Comparison of ENCODE assay signal across 1 cellular context in the genomic region with DNA sequence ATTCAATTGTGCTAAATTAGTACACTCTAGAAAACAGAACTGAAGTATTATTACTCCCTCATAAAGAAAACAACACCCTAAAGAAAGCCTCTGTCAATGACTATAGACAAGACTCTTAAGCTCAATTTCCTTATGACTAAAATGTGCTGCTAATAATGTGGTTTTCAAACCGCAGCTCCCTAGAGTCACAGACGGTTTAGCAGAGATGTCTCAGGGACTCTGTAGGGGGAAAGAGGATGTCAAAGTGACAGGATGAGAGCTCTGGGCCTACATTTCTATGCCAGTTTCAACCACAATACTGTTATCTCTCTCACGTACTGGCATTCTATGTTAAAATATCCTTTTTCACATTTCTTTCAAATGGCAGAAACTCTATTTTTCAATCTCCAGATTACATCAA.
TF ChIP-seq lines count a peak whose summit lies in the region.

No MANE protein-coding gene starts in this region.

TF ChIP-seq in GM12878, 131 proteins besides CTCF, POLR2A, EP300 and RAD21 (continued from another document and continues in another):
- TF ChIP-seq, protein P1, sequence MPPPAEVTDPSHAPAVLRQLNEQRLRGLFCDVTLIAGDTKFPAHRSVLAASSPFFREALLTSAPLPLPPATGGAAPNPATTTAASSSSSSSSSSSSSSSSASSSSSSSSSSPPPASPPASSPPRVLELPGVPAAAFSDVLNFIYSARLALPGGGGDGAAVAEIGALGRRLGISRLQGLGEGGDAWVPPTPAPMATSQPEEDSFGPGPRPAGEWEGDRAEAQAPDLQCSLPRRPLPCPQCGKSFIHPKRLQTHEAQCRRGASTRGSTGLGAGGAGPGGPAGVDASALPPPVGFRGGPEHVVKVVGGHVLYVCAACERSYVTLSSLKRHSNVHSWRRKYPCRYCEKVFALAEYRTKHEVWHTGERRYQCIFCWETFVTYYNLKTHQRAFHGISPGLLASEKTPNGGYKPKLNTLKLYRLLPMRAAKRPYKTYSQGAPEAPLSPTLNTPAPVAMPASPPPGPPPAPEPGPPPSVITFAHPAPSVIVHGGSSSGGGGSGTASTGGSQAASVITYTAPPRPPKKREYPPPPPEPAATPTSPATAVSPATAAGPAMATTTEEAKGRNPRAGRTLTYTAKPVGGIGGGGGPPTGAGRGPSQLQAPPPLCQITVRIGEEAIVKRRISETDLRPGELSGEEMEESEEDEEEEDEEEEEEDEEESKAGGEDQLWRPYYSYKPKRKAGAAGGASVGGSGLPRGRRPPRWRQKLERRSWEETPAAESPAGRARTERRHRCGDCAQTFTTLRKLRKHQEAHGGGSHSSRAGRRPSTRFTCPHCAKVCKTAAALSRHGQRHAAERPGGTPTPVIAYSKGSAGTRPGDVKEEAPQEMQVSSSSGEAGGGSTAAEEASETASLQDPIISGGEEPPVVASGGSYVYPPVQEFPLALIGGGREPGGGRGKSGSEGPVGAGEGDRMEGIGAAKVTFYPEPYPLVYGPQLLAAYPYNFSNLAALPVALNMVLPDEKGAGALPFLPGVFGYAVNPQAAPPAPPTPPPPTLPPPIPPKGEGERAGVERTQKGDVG (CRISPR knock-in tag; IDR thresholded peaks at IDR 0.05): no peak
- TF ChIP-seq TCF12 (IDR thresholded peaks at IDR 0.05; ENCODE audit: low read depth, low read length): 0 out of 2 replicates have a peak, but pooled peaks have one; percentile 4
- no peak for TF ChIP-seq NFXL1 (IDR thresholded peaks at IDR 0.05; ENCODE audit: borderline replicate concordance)
- TF ChIP-seq, protein P2, sequence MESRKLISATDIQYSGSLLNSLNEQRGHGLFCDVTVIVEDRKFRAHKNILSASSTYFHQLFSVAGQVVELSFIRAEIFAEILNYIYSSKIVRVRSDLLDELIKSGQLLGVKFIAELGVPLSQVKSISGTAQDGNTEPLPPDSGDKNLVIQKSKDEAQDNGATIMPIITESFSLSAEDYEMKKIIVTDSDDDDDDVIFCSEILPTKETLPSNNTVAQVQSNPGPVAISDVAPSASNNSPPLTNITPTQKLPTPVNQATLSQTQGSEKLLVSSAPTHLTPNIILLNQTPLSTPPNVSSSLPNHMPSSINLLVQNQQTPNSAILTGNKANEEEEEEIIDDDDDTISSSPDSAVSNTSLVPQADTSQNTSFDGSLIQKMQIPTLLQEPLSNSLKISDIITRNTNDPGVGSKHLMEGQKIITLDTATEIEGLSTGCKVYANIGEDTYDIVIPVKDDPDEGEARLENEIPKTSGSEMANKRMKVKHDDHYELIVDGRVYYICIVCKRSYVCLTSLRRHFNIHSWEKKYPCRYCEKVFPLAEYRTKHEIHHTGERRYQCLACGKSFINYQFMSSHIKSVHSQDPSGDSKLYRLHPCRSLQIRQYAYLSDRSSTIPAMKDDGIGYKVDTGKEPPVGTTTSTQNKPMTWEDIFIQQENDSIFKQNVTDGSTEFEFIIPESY (IDR thresholded peaks at IDR 0.05): no peak
- TF ChIP-seq ATF7 (IDR thresholded peaks at IDR 0.05; ENCODE audit: low read depth): peak; percentile 79
- no peak for TF ChIP-seq ZNF622 (IDR thresholded peaks at IDR 0.05)
- no peak for TF ChIP-seq E2F8 (IDR thresholded peaks at IDR 0.05; ENCODE audit: low read depth, partially characterized antibody)
- TF ChIP-seq ZNF207 (IDR thresholded peaks at IDR 0.05; ENCODE audit: borderline replicate concordance): no peak
- TF ChIP-seq, protein P3, sequence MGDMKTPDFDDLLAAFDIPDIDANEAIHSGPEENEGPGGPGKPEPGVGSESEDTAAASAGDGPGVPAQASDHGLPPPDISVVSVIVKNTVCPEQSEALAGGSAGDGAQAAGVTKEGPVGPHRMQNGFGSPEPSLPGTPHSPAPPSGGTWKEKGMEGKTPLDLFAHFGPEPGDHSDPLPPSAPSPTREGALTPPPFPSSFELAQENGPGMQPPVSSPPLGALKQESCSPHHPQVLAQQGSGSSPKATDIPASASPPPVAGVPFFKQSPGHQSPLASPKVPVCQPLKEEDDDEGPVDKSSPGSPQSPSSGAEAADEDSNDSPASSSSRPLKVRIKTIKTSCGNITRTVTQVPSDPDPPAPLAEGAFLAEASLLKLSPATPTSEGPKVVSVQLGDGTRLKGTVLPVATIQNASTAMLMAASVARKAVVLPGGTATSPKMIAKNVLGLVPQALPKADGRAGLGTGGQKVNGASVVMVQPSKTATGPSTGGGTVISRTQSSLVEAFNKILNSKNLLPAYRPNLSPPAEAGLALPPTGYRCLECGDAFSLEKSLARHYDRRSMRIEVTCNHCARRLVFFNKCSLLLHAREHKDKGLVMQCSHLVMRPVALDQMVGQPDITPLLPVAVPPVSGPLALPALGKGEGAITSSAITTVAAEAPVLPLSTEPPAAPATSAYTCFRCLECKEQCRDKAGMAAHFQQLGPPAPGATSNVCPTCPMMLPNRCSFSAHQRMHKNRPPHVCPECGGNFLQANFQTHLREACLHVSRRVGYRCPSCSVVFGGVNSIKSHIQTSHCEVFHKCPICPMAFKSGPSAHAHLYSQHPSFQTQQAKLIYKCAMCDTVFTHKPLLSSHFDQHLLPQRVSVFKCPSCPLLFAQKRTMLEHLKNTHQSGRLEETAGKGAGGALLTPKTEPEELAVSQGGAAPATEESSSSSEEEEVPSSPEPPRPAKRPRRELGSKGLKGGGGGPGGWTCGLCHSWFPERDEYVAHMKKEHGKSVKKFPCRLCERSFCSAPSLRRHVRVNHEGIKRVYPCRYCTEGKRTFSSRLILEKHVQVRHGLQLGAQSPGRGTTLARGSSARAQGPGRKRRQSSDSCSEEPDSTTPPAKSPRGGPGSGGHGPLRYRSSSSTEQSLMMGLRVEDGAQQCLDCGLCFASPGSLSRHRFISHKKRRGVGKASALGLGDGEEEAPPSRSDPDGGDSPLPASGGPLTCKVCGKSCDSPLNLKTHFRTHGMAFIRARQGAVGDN (IDR thresholded peaks at IDR 0.05): no peak
- TF ChIP-seq CHD2 (IDR thresholded peaks at IDR 0.05; ENCODE audit: borderline replicate concordance, low read depth, low read length): no peak
- TF ChIP-seq HDAC2 (IDR thresholded peaks at IDR 0.05): no peak
- TF ChIP-seq FOS (IDR thresholded peaks at IDR 0.05; ENCODE audit: borderline replicate concordance, extremely low read depth, insufficient read length): no peak
- 0 out of 4 replicates have a peak, but pooled peaks of 1 of the 2 experiments have one; percentile 44 for TF ChIP-seq CEBPB (IDR thresholded peaks at IDR 0.05; ENCODE audit: borderline replicate concordance in 1 of 2, low read depth in 2 of 2, low read length in 2 of 2)
- TF ChIP-seq CBX5 (IDR thresholded peaks at IDR 0.05; ENCODE audit: low read depth): 0 out of 2 replicates have a peak, but pooled peaks have one; percentile 32
- TF ChIP-seq POLR2AphosphoS2 (IDR thresholded peaks at IDR 0.05; ENCODE audit: low read depth, low read length): no peak
- TF ChIP-seq WRNIP1 (IDR thresholded peaks at IDR 0.05; ENCODE audit: borderline replicate concordance, low read depth, low read length): no peak
- peak; percentile 77 for TF ChIP-seq BMI1 (IDR thresholded peaks at IDR 0.05; ENCODE audit: borderline replicate concordance)
- TF ChIP-seq NFYA (IDR thresholded peaks at IDR 0.05; ENCODE audit: borderline replicate concordance, low read depth, low read length): no peak
- TF ChIP-seq, protein P4, sequence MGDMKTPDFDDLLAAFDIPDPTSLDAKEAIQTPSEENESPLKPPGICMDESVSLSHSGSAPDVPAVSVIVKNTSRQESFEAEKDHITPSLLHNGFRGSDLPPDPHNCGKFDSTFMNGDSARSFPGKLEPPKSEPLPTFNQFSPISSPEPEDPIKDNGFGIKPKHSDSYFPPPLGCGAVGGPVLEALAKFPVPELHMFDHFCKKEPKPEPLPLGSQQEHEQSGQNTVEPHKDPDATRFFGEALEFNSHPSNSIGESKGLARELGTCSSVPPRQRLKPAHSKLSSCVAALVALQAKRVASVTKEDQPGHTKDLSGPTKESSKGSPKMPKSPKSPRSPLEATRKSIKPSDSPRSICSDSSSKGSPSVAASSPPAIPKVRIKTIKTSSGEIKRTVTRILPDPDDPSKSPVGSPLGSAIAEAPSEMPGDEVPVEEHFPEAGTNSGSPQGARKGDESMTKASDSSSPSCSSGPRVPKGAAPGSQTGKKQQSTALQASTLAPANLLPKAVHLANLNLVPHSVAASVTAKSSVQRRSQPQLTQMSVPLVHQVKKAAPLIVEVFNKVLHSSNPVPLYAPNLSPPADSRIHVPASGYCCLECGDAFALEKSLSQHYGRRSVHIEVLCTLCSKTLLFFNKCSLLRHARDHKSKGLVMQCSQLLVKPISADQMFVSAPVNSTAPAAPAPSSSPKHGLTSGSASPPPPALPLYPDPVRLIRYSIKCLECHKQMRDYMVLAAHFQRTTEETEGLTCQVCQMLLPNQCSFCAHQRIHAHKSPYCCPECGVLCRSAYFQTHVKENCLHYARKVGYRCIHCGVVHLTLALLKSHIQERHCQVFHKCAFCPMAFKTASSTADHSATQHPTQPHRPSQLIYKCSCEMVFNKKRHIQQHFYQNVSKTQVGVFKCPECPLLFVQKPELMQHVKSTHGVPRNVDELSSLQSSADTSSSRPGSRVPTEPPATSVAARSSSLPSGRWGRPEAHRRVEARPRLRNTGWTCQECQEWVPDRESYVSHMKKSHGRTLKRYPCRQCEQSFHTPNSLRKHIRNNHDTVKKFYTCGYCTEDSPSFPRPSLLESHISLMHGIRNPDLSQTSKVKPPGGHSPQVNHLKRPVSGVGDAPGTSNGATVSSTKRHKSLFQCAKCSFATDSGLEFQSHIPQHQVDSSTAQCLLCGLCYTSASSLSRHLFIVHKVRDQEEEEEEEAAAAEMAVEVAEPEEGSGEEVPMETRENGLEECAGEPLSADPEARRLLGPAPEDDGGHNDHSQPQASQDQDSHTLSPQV (IDR thresholded peaks at IDR 0.05): no peak
- TF ChIP-seq TCF7 (IDR thresholded peaks at IDR 0.05; ENCODE audit: borderline replicate concordance): no peak
- no peak for TF ChIP-seq KAT2A (conservative IDR thresholded peaks at IDR 0.05; ENCODE audit: control insufficient read depth, low read depth, low read length)
- no peak for TF ChIP-seq NRF1 (conservative IDR thresholded peaks at IDR 0.05; ENCODE audit: low read depth, low read length)
- no peak for TF ChIP-seq SMC3 (IDR thresholded peaks at IDR 0.05; ENCODE audit: borderline replicate concordance, low read length)
- TF ChIP-seq TAF1 (IDR thresholded peaks at IDR 0.05; ENCODE audit: borderline replicate concordance, low read depth, low read length): no peak
- no peak for TF ChIP-seq ZZZ3 (IDR thresholded peaks at IDR 0.05; ENCODE audit: control insufficient read depth, insufficient read length, low read depth)
- TF ChIP-seq USF2 (IDR thresholded peaks at IDR 0.05; ENCODE audit: borderline replicate concordance, low read depth, low read length): no peak
- TF ChIP-seq ASH2L (IDR thresholded peaks at IDR 0.05; ENCODE audit: borderline replicate concordance, low read depth): no peak
- TF ChIP-seq STAT3 (IDR thresholded peaks at IDR 0.05; ENCODE audit: low read depth, low read length): 0 out of 2 replicates have a peak, but pooled peaks have one; percentile 55
- TF ChIP-seq CHD1 (IDR thresholded peaks at IDR 0.05; ENCODE audit: low read depth, low read length): no peak
- no peak for TF ChIP-seq ESRRA (IDR thresholded peaks at IDR 0.05; ENCODE audit: low read length)
- no peak for TF ChIP-seq YBX1 (IDR thresholded peaks at IDR 0.05)
- no peak for TF ChIP-seq SUPT20H (IDR thresholded peaks at IDR 0.05; ENCODE audit: borderline replicate concordance, control insufficient read depth, low read depth, low read length)
- TF ChIP-seq, protein P5, sequence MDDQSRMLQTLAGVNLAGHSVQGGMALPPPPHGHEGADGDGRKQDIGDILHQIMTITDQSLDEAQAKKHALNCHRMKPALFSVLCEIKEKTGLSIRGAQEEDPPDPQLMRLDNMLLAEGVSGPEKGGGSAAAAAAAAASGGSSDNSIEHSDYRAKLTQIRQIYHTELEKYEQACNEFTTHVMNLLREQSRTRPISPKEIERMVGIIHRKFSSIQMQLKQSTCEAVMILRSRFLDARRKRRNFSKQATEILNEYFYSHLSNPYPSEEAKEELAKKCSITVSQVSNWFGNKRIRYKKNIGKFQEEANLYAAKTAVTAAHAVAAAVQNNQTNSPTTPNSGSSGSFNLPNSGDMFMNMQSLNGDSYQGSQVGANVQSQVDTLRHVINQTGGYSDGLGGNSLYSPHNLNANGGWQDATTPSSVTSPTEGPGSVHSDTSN (IDR thresholded peaks at IDR 0.05; ENCODE audit: insufficient replicate concordance, low read depth, low read length): peak; percentile 62
